Comparison of ENCODE assay signal across 1 cellular context in the genomic region with DNA sequence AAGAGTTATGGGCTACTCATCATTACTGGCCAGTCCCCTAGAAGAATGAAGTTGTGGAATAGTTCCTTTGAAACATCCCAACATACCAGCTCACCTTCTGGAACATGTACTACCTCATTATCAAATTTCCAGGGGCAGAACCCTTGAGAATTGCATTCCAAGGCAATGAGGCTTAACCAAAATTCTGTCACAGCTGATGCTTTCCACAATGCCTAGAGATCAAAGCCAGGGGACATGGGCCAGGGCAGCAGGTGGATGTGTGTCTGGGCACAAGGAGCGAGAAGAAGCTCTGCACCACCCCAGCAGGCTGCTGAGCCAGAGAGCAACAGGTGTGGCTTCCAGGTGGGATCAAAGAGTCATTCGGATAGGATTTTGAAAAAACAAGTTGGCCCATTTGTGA.
TF ChIP-seq lines count a peak whose summit lies in the region.

No MANE protein-coding gene starts in this region.

TF ChIP-seq in SK-N-SH, 30 proteins besides CTCF, POLR2A, EP300 and RAD21 (continued from another document):
- TF ChIP-seq, protein P1, sequence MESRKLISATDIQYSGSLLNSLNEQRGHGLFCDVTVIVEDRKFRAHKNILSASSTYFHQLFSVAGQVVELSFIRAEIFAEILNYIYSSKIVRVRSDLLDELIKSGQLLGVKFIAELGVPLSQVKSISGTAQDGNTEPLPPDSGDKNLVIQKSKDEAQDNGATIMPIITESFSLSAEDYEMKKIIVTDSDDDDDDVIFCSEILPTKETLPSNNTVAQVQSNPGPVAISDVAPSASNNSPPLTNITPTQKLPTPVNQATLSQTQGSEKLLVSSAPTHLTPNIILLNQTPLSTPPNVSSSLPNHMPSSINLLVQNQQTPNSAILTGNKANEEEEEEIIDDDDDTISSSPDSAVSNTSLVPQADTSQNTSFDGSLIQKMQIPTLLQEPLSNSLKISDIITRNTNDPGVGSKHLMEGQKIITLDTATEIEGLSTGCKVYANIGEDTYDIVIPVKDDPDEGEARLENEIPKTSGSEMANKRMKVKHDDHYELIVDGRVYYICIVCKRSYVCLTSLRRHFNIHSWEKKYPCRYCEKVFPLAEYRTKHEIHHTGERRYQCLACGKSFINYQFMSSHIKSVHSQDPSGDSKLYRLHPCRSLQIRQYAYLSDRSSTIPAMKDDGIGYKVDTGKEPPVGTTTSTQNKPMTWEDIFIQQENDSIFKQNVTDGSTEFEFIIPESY (IDR thresholded peaks at IDR 0.05; ENCODE audit: borderline replicate concordance, low read depth), result no peak
- peak; percentile 42; the same call in 1 of the 2 replicates for TF ChIP-seq TCF12 (IDR thresholded peaks at IDR 0.05)
